10 cellular contexts compared by ENCODE assay signal in the genomic region with DNA sequence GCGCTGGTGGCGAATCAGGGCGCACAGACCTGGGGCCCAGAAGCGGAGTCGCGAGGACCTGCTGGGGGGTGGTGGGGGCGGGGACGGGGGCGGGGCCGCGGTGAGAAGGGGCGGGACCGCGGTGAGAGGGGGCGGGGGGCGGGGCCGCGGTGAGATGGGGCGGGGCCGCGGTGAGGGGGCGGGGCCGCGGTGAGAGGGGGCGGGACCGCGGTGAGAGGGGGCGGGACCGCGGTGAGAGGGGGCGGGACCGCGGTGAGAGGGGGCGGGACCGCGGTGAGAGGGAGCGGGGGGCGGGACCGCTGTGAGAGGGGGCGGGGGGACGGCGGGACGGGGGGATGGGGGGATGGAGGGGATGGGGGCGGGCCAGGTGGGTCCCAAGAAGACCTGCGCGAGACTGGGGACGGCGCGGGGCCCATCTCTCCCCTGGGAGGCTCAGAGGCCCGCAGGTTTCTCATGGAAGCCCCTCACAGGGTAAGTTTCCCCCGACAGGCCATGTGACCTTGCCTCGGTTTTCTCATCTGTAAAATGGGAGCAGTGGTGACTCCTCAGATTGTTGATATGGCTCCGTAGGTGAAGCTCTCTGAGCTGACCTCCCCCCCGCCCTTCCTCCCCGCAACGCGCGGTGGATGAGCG. TPM values are rescaled to one million over a fixed set of nuclear protein-coding genes. Genes with fewer than 3 reads are reported as not detected.
DNase-seq lines count a peak whose midpoint lies in the region; ATAC-seq and TF ChIP-seq lines count a peak whose summit lies in the region.
"Had no signal": no experiment of that assay in that cellular context is flagged by ENCODE, and none has a peak within 500 bp of the region (broad histone marks: within the 10 kb centered on the region; RNA-seq: fewer than 3 reads in every experiment).

No MANE protein-coding gene starts in this region.

- H3K9me2 ChIP-seq in hepatocyte (replicated peaks; ENCODE audit: insufficient read depth), result no peaks in the 10 kb centered on the region

- no peak for ATAC-seq in activated T-helper 17 cell treated with anti-CD3 and anti-CD28 coated beads, Interleukin-2, amount 50 U/mL, for 72 hours (replicated peaks)
- ATAC-seq in gastrocnemius medialis (peak in 1 of 2 donors; percentile 41), HG03378 (IDR thresholded peaks at IDR 0.05; ENCODE audit: unreplicated experiment) (no peak), HG02798 (IDR thresholded peaks at IDR 0.05; ENCODE audit: poor library complexity, unreplicated experiment) (no peak)

- H4K20me1 ChIP-seq in hepatocyte (ENCODE audit: insufficient read depth, poor library complexity, severe bottlenecking), result no peaks in the 10 kb centered on the region

- H3K4me3 ChIP-seq in hepatocyte, result no peak overlapping the region
- peak overlapping the region; percentile 56 to 77 (median 63) for H3K4me3 ChIP-seq in gastrocnemius medialis

- intact Hi-C loops in gastrocnemius medialis (cut with DNase I; ENCODE audit: low total_unique reads), result no loop called here

- H3K4me3 Mint-ChIP-seq in activated T-helper 17 cell treated with anti-CD3 and anti-CD28 coated beads, Interleukin-2, amount 50 U/mL, for 72 hours, result peak overlapping the region; percentile 7

- in situ Hi-C loops in GM13976 (cut with MboI; ENCODE audit: low sequenced_read_pairs, unreplicated experiment) (no loop called here), gastrocnemius medialis (cut with MboI; ENCODE audit: low sequenced_read_pairs in 4 of 4) (no loop called here)

- H3K9me3 Mint-ChIP-seq in activated T-helper 17 cell treated with anti-CD3 and anti-CD28 coated beads, Interleukin-2, amount 50 U/mL, for 72 hours, result no peaks in the 10 kb centered on the region

- H3K27ac ChIP-seq in hepatocyte, result no peak overlapping the region
- no peak overlapping the region for H3K27ac ChIP-seq in gastrocnemius medialis

- H3K27me3 ChIP-seq in hepatocyte (no peaks in the 10 kb centered on the region), gastrocnemius medialis (peaks cover 0 to 10% (median 8%) of the 10 kb centered on the region in 3 donors)
- H3K27me3 ChIP-seq: adrenal gland had no signal

- H3K27ac Mint-ChIP-seq in activated T-helper 17 cell treated with anti-CD3 and anti-CD28 coated beads, Interleukin-2, amount 50 U/mL, for 72 hours, result no peak overlapping the region

- 53% methylated on average over 17 of the region's 59 CpGs for WGBS in hepatocyte (ENCODE audit: low lambda C conversion rate, missing lambda C conversion rate)

- H3K9me3 ChIP-seq in hepatocyte (ENCODE audit: low read depth) (no peaks in the 10 kb centered on the region), gastrocnemius medialis (no peaks in the 10 kb centered on the region)
- H3K9me3 ChIP-seq: adrenal gland had no signal

- H3K4me2 ChIP-seq in hepatocyte, result peak overlapping the region; percentile 93

- no peak for TF ChIP-seq POLR2A in gastrocnemius medialis (IDR thresholded peaks at IDR 0.05)

- no peaks in the 10 kb centered on the region for H3K36me3 ChIP-seq in hepatocyte (replicated peaks; ENCODE audit: insufficient read depth, low read depth)
- peaks cover 0 to under 1% of the 10 kb centered on the region in 2 donors for H3K36me3 ChIP-seq in gastrocnemius medialis

- TF ChIP-seq CTCF in GM13976 (IDR thresholded peaks at IDR 0.05; ENCODE audit: borderline replicate concordance, control extremely low read depth, extremely low read depth, insufficient read depth, missing control alignments) (no peak), hepatocyte (IDR thresholded peaks at IDR 0.05; ENCODE audit: poor library complexity) (no peak), gastrocnemius medialis (IDR thresholded peaks at IDR 0.05 in 4 of 5, conservative IDR thresholded peaks at IDR 0.05 in 1 of 5) (no peak)

- H3K36me3 Mint-ChIP-seq in activated T-helper 17 cell treated with anti-CD3 and anti-CD28 coated beads, Interleukin-2, amount 50 U/mL, for 72 hours (ENCODE audit: low read depth), result no peaks in the 10 kb centered on the region

- peak; percentile 54 for DNase-seq in GM13976 (ENCODE audit: low spot score)
- DNase-seq in hepatocyte (ENCODE audit: low spot score), result peak; percentile 28
- DNase-seq in gastrocnemius medialis, result no peak
- no peak for DNase-seq in SIG-M5 treated with dmso at 0.1 percent for 504 hours (lab: John Stamatoyannopoulos, UW; ENCODE audit: unreplicated experiment)
- DNase-seq in activated effector memory CD4-positive, alpha-beta T cell treated with anti-CD3 and anti-CD28 coated beads, Interleukin-2, amount 50 U/mL, for 16 hours, result no peak

- H3K27me3 Mint-ChIP-seq in activated T-helper 17 cell treated with anti-CD3 and anti-CD28 coated beads, Interleukin-2, amount 50 U/mL, for 72 hours, result peaks cover 3% of the 10 kb centered on the region

- H3K79me2 ChIP-seq in hepatocyte, result no peaks in the 10 kb centered on the region

- H3K4me1 ChIP-seq in hepatocyte (ENCODE audit: insufficient read depth) (peaks cover 18% of the 10 kb centered on the region), gastrocnemius medialis (peaks cover 7 to 11% of the 10 kb centered on the region in 2 donors)

- H3K4me1 Mint-ChIP-seq in activated T-helper 17 cell treated with anti-CD3 and anti-CD28 coated beads, Interleukin-2, amount 50 U/mL, for 72 hours, result no peaks in the 10 kb centered on the region

- H2AFZ ChIP-seq in hepatocyte, result peak overlapping the region; percentile 16

RNA-seq across cellular contexts. Expression of gene DBNDD1, which starts 28.6 kb away (rescaled TPM):
- total RNA-seq in activated T-helper 17 cell treated with anti-CD3 and anti-CD28 coated beads, Interleukin-2, amount 50 U/mL, for 72 hours, result under 1 TPM in 1 of 2 donors, not detected in 1; 0.53 TPM
- total RNA-seq in hepatocyte, result 5.5 and 8.5 TPM in 2 replicates
- polyA plus RNA-seq in hepatocyte, result 18.2 and 21.0 TPM in 2 replicates
- 10 to 100 TPM in 3 of 4 donors, 1 to 10 TPM in 1; 9.3 to 25.9 (median 23.7) TPM for total RNA-seq in gastrocnemius medialis

RNA-seq across cellular contexts. Expression of gene PRDM7, which starts 29.3 kb away (rescaled TPM):
- total RNA-seq in activated T-helper 17 cell treated with anti-CD3 and anti-CD28 coated beads, Interleukin-2, amount 50 U/mL, for 72 hours, result under 1 TPM in 1 of 2 donors, not detected in 1; 0.13 TPM
- not detected in 2 replicates for total RNA-seq in hepatocyte
- not detected in 2 replicates for polyA plus RNA-seq in hepatocyte
- not detected for total RNA-seq in gastrocnemius medialis
- total RNA-seq: adrenal gland, renal cortical epithelial cell had no signal
- polyA plus RNA-seq: adrenal gland had no signal

Comparison
In these comparisons a context has a peak if more than half of its experiments do, and no peak if none do; other contexts are left out.
1. DNase-seq: peak in GM13976 (single experiment) and hepatocyte (single experiment); none in gastrocnemius medialis (0 of 2), SIG-M5 treated with dmso at 0.1 percent for 504 hours (single experiment) and activated effector memory CD4-positive, alpha-beta T cell treated with anti-CD3 and anti-CD28 coated beads, Interleukin-2, amount 50 U/mL, for 16 hours (single experiment).